In the genomic region with DNA sequence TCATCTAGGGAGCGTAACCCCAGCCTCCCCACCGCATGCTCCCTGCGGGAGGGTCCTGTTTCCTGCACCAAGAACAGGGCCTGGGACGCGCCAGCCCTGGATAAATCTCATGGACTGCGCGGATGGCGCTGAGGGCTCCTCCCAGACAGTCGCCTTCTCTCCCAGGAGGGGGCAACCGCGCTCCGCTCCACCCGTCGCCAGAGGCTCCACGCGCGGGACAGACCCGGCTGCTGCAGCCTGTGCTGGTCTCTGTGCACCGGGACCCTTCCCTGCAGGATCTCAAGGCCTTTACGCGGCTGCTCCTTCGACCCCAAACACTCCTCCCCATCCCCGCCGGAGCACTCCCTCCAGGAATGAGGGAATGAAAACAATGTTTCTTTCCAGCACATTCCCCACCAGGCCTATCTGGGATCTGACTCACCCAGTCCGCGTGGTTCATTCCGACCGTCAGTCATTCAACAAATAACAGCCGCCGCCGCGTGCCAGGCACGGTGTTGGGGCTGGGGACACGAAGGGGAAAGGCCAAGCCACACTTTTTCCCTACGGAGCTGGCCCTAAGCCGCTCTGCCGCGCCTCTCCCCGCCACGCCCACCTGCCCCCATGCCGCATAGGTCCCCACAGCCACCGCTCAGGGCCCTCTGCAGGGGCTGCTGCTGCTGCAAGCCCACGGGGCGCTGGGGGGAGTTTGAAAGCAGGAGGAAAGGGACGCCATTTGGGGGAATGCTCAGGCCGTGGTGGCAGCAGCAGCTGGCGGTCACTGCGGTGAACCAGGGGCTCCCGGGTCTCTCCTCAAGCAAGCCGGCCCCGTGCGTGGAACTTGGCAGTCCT, we compare ENCODE assay signal across 1 cellular context.
TF ChIP-seq lines count a peak whose summit lies in the region.

No MANE protein-coding gene starts in this region.

TF ChIP-seq in IMR-90, 13 proteins besides CTCF, POLR2A, EP300 and RAD21:
- TF ChIP-seq RFX5 (IDR thresholded peaks at IDR 0.05; ENCODE audit: low read depth, low read length) (no peak), MXI1 (IDR thresholded peaks at IDR 0.05; ENCODE audit: borderline replicate concordance, low read depth, low read length) (no peak), SMC3 (IDR thresholded peaks at IDR 0.05; ENCODE audit: low read depth, low read length) (no peak), NFE2L2 (IDR thresholded peaks at IDR 0.05; ENCODE audit: low read depth, low read length) (no peak), BHLHE40 (IDR thresholded peaks at IDR 0.05; ENCODE audit: low read depth, low read length) (peak; percentile 59), FOS (IDR thresholded peaks at IDR 0.05; ENCODE audit: low read depth, low read length) (0 out of 2 replicates have a peak, but pooled peaks have one; percentile 46), MAZ (IDR thresholded peaks at IDR 0.05; ENCODE audit: borderline replicate concordance, low read depth, low read length) (0 out of 2 replicates have a peak, but pooled peaks have one; percentile 15)
- TF ChIP-seq, protein P1, sequence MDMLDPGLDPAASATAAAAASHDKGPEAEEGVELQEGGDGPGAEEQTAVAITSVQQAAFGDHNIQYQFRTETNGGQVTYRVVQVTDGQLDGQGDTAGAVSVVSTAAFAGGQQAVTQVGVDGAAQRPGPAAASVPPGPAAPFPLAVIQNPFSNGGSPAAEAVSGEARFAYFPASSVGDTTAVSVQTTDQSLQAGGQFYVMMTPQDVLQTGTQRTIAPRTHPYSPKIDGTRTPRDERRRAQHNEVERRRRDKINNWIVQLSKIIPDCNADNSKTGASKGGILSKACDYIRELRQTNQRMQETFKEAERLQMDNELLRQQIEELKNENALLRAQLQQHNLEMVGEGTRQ (IDR thresholded peaks at IDR 0.05; ENCODE audit: low read depth, low read length) = peak; percentile 34; the same call in 1 of the 2 replicates
TF ChIP-seq in IMR-90: peak in this region for 4.
